In genomic region chr19:15379083-15379995, GRCh38 we compare ENCODE assay signal across 8 cellular contexts. TPM values are rescaled to one million over a fixed set of nuclear protein-coding genes. Genes with fewer than 3 reads are reported as not detected.
DNase-seq lines count a peak whose midpoint lies in the region; ATAC-seq, FAIRE-seq and TF ChIP-seq lines count a peak whose summit lies in the region.

Gene AKAP8 (minus strand): TSS chr19:15379787. CDS start chr19:15379731, 56 bp downstream.

- DNase-seq in GM12892 (ENCODE audit: insufficient read length) (peak; percentile 97), NCI-H1436 (lab: John Stamatoyannopoulos, UW) (peak; percentile 97), SW480 (ENCODE audit: low spot score) (peak; percentile 97), Right ventricle myocardium superior (peak; percentile 99), pancreas (peak; percentile 97 to 100 (median 98)), thyroid gland (peak; percentile 99)
- DNase-seq in activated naive CD8-positive, alpha-beta T cell treated with anti-CD3 and anti-CD28 coated beads, Interleukin-2, amount 50 U/mL, for 24 hours = peak; percentile 97

- peaks cover 0 to 15% (median 0%) of the 10 kb centered on the region in 3 donors for H3K4me1 ChIP-seq in pancreas
- H3K4me1 ChIP-seq in thyroid gland = peaks cover 21 to 46% of the 10 kb centered on the region in 2 donors

- TF ChIP-seq CTCF in pancreas (IDR thresholded peaks at IDR 0.05) (no peak), thyroid gland (IDR thresholded peaks at IDR 0.05) (no peak)

- H3K9me3 ChIP-seq in pancreas (no peaks in the 10 kb centered on the region), thyroid gland (no peaks in the 10 kb centered on the region)

- H3K27ac ChIP-seq in pancreas (peak within 1 kb of the TSS; percentile 88 to 97 (median 94)), thyroid gland (peak within 1 kb of the TSS; percentile 89 to 98 (median 97))

- H3K36me3 Mint-ChIP-seq in activated naive CD8-positive, alpha-beta T cell treated with anti-CD3 and anti-CD28 coated beads, Interleukin-2, amount 50 U/mL, for 24 hours (ENCODE audit: low read depth) = peaks cover 20% of the 10 kb centered on the region

- ATAC-seq in HG02840 (IDR thresholded peaks at IDR 0.05; ENCODE audit: low FRiP score, unreplicated experiment) = peak; percentile 83
- peak; percentile 92 for ATAC-seq in activated naive CD8-positive, alpha-beta T cell treated with anti-CD3 and anti-CD28 coated beads, Interleukin-2, amount 50 U/mL, for 24 hours
- ATAC-seq in Right ventricle myocardium superior (ENCODE audit: poor library complexity) = peak; percentile 94
- ATAC-seq in pancreas = peak; percentile 92 to 97 (median 94)

- peak within 1 kb of the TSS; percentile 95 for H3K4me3 Mint-ChIP-seq in activated naive CD8-positive, alpha-beta T cell treated with anti-CD3 and anti-CD28 coated beads, Interleukin-2, amount 50 U/mL, for 24 hours

- peak within 1 kb of the TSS; percentile 91 to 99 (median 96) for H3K4me3 ChIP-seq in pancreas
- peak within 1 kb of the TSS; percentile 54 to 88 (median 70) for H3K4me3 ChIP-seq in thyroid gland (replicated peaks in 1 of 3)

- peaks cover 48% of the 10 kb centered on the region for H3K4me1 Mint-ChIP-seq in activated naive CD8-positive, alpha-beta T cell treated with anti-CD3 and anti-CD28 coated beads, Interleukin-2, amount 50 U/mL, for 24 hours

- 0 to 1% methylated on average over 76 to 111 of the region's 111 CpGs for WGBS in pancreas, 2 donors
- 0% methylated on average over 11 to 15 of the region's 111 CpGs for WGBS in thyroid gland, 2 donors

- intact Hi-C loops in Right ventricle myocardium superior (cut with DNase I) (loop anchor here (10.0 kb wide), 1 partner anchor 125 kb away; no protein-coding TSS in a partner anchor), pancreas (cut with DNase I) (no loop called here), thyroid gland (cut with DNase I) (loop anchor here (5.0 to 10.0 kb wide), 2 partner anchors 112 to 175 kb away; no protein-coding TSS in a partner anchor)

- peaks cover 2% of the 10 kb centered on the region for H3K27me3 Mint-ChIP-seq in activated naive CD8-positive, alpha-beta T cell treated with anti-CD3 and anti-CD28 coated beads, Interleukin-2, amount 50 U/mL, for 24 hours

- peak within 1 kb of the TSS; percentile 99 for H3K27ac Mint-ChIP-seq in activated naive CD8-positive, alpha-beta T cell treated with anti-CD3 and anti-CD28 coated beads, Interleukin-2, amount 50 U/mL, for 24 hours

- H3K36me3 ChIP-seq in pancreas = no peaks in the 10 kb centered on the region
- H3K36me3 ChIP-seq in thyroid gland = no peaks in the 10 kb centered on the region

- no peaks in the 10 kb centered on the region for H3K27me3 ChIP-seq in pancreas
- H3K27me3 ChIP-seq in thyroid gland = no peaks in the 10 kb centered on the region

- no peaks in the 10 kb centered on the region for H3K9me3 Mint-ChIP-seq in activated naive CD8-positive, alpha-beta T cell treated with anti-CD3 and anti-CD28 coated beads, Interleukin-2, amount 50 U/mL, for 24 hours

- FAIRE-seq in GM12892 (lab: Jason Lieb, UNC) = peak; percentile 96
- no peak for FAIRE-seq in pancreas (lab: Jason Lieb, UNC)

- TF ChIP-seq POLR2A in GM12892 (IDR thresholded peaks at IDR 0.05; ENCODE audit: low read depth, low read length) = peak; percentile 85
- peak; percentile 38 to 82 for TF ChIP-seq POLR2A in thyroid gland (IDR thresholded peaks at IDR 0.05)

RNA-seq across cellular contexts. Expression of gene AKAP8, which starts in this region (rescaled TPM):
- 12.6 TPM for polyA plus RNA-seq in GM12892 (2012; ENCODE audit: missing spikeins)
- total RNA-seq in Right ventricle myocardium superior = 20.6 TPM
- total RNA-seq in pancreas = 10 to 100 TPM; 14.7 to 23.1 (median 16.5) TPM
- polyA plus RNA-seq in pancreas = 10 to 100 TPM; 23.5 to 25.9 TPM
- 10 to 100 TPM; 21.8 to 33.2 (median 26.6) TPM for total RNA-seq in thyroid gland

Comparison
In these comparisons a context has a peak if more than half of its experiments do, and no peak if none do; other contexts are left out.
1. Peak in every context shown above with its lines: DNase-seq, ATAC-seq, H3K4me3 ChIP-seq and H3K27ac ChIP-seq.
2. intact Hi-C loops: an anchor here in Right ventricle myocardium superior (10.0 kb wide) and thyroid gland (5.0 to 10.0 kb wide); none called in pancreas.